Comparison of ENCODE assay signal across 17 cellular contexts in genomic region chr1:65440915-65441314, GRCh38.
"Had no signal": no experiment of that assay in that cellular context is flagged by ENCODE, and none has a peak within 500 bp of the region (broad histone marks: within the 10 kb centered on the region; RNA-seq: fewer than 3 reads in every experiment).

No MANE protein-coding gene starts in this region.

- H3K4me1 Mint-ChIP-seq: naive B cell; stimulated activated naive CD8-positive, alpha-beta T cell treated with anti-CD3 and anti-CD28 coated beads, Interleukin-15, amount 100 ng/mL, for 72 hours; T-cell had no signal

- ATAC-seq: activated CD4-positive, CD25-positive, alpha-beta regulatory T cell treated with anti-CD3 and anti-CD28 coated beads, Interleukin-2, amount 50 U/mL, for 24 hours; esophagus mucosa; gastroesophageal sphincter; stimulated activated naive CD8-positive, alpha-beta T cell treated with anti-CD3 and anti-CD28 coated beads, Interleukin-15, amount 100 ng/mL, for 72 hours; T-cell had no signal

- H3K27ac ChIP-seq: ascending aorta, colonic mucosa, gastroesophageal sphincter, parathyroid adenoma, sigmoid colon, testis, upper lobe of left lung had no signal

- H3K36me3 Mint-ChIP-seq: naive B cell had no signal

- H3K9ac ChIP-seq: parathyroid adenoma had no signal

- H3K36me3 ChIP-seq: colonic mucosa, gastroesophageal sphincter, sigmoid colon, upper lobe of left lung had no signal

- DNase-seq: activated CD4-positive, alpha-beta T cell treated with anti-CD3 and anti-CD28 coated beads, Interleukin-2, amount 50 U/mL, for 1 hour; activated naive CD4-positive, alpha-beta T cell; activated naive CD8-positive, alpha-beta T cell treated with anti-CD3 and anti-CD28 coated beads, Interleukin-2, amount 10 ng/mL, durations not matched to agents 7 days and 5 days; colonic mucosa; naive B cell; sigmoid colon; stimulated activated CD4-positive, alpha-beta T cell treated with anti-CD3 and anti-CD28 coated beads, Interleukin-1b, Interleukin-23, amount 100 ng/mL, for 48 hours; stimulated activated naive CD8-positive, alpha-beta T cell treated with anti-CD3 and anti-CD28 coated beads, Interleukin-15, amount 100 ng/mL, for 72 hours; T-cell; T1000; testis; upper lobe of left lung had no signal

- H3K27me3 ChIP-seq: ascending aorta, colonic mucosa, gastroesophageal sphincter, sigmoid colon, testis, upper lobe of left lung had no signal

- H3K27ac Mint-ChIP-seq: naive B cell; stimulated activated naive CD8-positive, alpha-beta T cell treated with anti-CD3 and anti-CD28 coated beads, Interleukin-15, amount 100 ng/mL, for 72 hours; T-cell had no signal

- H3K9me3 ChIP-seq: ascending aorta, colonic mucosa, gastroesophageal sphincter, sigmoid colon, testis, upper lobe of left lung had no signal

- H3K9me3 Mint-ChIP-seq: activated naive CD8-positive, alpha-beta T cell treated with anti-CD3 and anti-CD28 coated beads, Interleukin-2, amount 10 ng/mL, durations not matched to agents 7 days and 5 days; naive B cell; stimulated activated naive CD8-positive, alpha-beta T cell treated with anti-CD3 and anti-CD28 coated beads, Interleukin-15, amount 100 ng/mL, for 72 hours; T-cell had no signal

- H3K27me3 Mint-ChIP-seq: naive B cell; stimulated activated naive CD8-positive, alpha-beta T cell treated with anti-CD3 and anti-CD28 coated beads, Interleukin-15, amount 100 ng/mL, for 72 hours; T-cell had no signal

- H3K4me3 Mint-ChIP-seq: activated naive CD8-positive, alpha-beta T cell treated with anti-CD3 and anti-CD28 coated beads, Interleukin-2, amount 10 ng/mL, durations not matched to agents 7 days and 5 days; naive B cell; stimulated activated naive CD8-positive, alpha-beta T cell treated with anti-CD3 and anti-CD28 coated beads, Interleukin-15, amount 100 ng/mL, for 72 hours; T-cell had no signal

- H3K4me3 ChIP-seq: ascending aorta, colonic mucosa, gastroesophageal sphincter, sigmoid colon, testis, upper lobe of left lung had no signal

- H3K4me1 ChIP-seq: ascending aorta, colonic mucosa, parathyroid adenoma, testis had no signal

- H2AFZ ChIP-seq: parathyroid adenoma had no signal

- H3K79me2 ChIP-seq: parathyroid adenoma had no signal
